1 cellular context compared by ENCODE assay signal in genomic region chr6:155491421-155491820, GRCh38.
TF ChIP-seq lines count a peak whose summit lies in the region.

No MANE protein-coding gene starts in this region.

TF ChIP-seq in HepG2, 621 proteins besides CTCF, POLR2A, EP300 and RAD21 (continued from another document and continues in another):
- no peak for TF ChIP-seq ARHGAP35 (CRISPR knock-in tag; IDR thresholded peaks at IDR 0.05; ENCODE audit: borderline replicate concordance)
- TF ChIP-seq AFF4 (CRISPR knock-in tag; IDR thresholded peaks at IDR 0.05) = no peak
- TF ChIP-seq, protein P1, sequence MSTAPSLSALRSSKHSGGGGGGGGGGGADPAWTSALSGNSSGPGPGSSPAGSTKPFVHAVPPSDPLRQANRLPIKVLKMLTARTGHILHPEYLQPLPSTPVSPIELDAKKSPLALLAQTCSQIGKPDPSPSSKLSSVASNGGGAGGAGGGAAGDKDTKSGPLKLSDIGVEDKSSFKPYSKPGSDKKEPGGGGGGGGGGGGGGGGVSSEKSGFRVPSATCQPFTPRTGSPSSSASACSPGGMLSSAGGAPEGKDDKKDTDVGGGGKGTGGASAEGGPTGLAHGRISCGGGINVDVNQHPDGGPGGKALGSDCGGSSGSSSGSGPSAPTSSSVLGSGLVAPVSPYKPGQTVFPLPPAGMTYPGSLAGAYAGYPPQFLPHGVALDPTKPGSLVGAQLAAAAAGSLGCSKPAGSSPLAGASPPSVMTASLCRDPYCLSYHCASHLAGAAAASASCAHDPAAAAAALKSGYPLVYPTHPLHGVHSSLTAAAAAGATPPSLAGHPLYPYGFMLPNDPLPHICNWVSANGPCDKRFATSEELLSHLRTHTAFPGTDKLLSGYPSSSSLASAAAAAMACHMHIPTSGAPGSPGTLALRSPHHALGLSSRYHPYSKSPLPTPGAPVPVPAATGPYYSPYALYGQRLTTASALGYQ (CRISPR knock-in tag; IDR thresholded peaks at IDR 0.05) = peak; percentile 79; the same call in 1 of the 2 replicates
- TF ChIP-seq ERF (CRISPR knock-in tag; IDR thresholded peaks at IDR 0.05) = peak; percentile 76; the same call in 1 of the 2 replicates
- TF ChIP-seq ARNT (IDR thresholded peaks at IDR 0.05) = no peak
- TF ChIP-seq ZNF512 (CRISPR knock-in tag; IDR thresholded peaks at IDR 0.05) = no peak
- TF ChIP-seq HDAC6 (IDR thresholded peaks at IDR 0.05; ENCODE audit: low read depth, low read length) = no peak
- TF ChIP-seq, protein P2, sequence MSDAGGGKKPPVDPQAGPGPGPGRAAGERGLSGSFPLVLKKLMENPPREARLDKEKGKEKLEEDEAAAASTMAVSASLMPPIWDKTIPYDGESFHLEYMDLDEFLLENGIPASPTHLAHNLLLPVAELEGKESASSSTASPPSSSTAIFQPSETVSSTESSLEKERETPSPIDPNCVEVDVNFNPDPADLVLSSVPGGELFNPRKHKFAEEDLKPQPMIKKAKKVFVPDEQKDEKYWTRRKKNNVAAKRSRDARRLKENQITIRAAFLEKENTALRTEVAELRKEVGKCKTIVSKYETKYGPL (CRISPR knock-in tag; IDR thresholded peaks at IDR 0.05) = no peak
- TF ChIP-seq ZFP90 (CRISPR knock-in tag; IDR thresholded peaks at IDR 0.05; ENCODE audit: borderline replicate concordance) = no peak
- no peak; the same call in 1 of the 2 replicates for TF ChIP-seq NFYC (CRISPR knock-in tag; IDR thresholded peaks at IDR 0.05)
- no peak for TF ChIP-seq ZMYM4 (CRISPR knock-in tag; IDR thresholded peaks at IDR 0.05)
- TF ChIP-seq ZNF790 (CRISPR knock-in tag; IDR thresholded peaks at IDR 0.05; ENCODE audit: borderline replicate concordance) = no peak
- TF ChIP-seq ZNF3 (CRISPR knock-in tag; IDR thresholded peaks at IDR 0.05) = no peak
- no peak for TF ChIP-seq PTBP1 (IDR thresholded peaks at IDR 0.05; ENCODE audit: low read depth, low read length, poor library complexity, severe bottlenecking)
- TF ChIP-seq, protein P3, sequence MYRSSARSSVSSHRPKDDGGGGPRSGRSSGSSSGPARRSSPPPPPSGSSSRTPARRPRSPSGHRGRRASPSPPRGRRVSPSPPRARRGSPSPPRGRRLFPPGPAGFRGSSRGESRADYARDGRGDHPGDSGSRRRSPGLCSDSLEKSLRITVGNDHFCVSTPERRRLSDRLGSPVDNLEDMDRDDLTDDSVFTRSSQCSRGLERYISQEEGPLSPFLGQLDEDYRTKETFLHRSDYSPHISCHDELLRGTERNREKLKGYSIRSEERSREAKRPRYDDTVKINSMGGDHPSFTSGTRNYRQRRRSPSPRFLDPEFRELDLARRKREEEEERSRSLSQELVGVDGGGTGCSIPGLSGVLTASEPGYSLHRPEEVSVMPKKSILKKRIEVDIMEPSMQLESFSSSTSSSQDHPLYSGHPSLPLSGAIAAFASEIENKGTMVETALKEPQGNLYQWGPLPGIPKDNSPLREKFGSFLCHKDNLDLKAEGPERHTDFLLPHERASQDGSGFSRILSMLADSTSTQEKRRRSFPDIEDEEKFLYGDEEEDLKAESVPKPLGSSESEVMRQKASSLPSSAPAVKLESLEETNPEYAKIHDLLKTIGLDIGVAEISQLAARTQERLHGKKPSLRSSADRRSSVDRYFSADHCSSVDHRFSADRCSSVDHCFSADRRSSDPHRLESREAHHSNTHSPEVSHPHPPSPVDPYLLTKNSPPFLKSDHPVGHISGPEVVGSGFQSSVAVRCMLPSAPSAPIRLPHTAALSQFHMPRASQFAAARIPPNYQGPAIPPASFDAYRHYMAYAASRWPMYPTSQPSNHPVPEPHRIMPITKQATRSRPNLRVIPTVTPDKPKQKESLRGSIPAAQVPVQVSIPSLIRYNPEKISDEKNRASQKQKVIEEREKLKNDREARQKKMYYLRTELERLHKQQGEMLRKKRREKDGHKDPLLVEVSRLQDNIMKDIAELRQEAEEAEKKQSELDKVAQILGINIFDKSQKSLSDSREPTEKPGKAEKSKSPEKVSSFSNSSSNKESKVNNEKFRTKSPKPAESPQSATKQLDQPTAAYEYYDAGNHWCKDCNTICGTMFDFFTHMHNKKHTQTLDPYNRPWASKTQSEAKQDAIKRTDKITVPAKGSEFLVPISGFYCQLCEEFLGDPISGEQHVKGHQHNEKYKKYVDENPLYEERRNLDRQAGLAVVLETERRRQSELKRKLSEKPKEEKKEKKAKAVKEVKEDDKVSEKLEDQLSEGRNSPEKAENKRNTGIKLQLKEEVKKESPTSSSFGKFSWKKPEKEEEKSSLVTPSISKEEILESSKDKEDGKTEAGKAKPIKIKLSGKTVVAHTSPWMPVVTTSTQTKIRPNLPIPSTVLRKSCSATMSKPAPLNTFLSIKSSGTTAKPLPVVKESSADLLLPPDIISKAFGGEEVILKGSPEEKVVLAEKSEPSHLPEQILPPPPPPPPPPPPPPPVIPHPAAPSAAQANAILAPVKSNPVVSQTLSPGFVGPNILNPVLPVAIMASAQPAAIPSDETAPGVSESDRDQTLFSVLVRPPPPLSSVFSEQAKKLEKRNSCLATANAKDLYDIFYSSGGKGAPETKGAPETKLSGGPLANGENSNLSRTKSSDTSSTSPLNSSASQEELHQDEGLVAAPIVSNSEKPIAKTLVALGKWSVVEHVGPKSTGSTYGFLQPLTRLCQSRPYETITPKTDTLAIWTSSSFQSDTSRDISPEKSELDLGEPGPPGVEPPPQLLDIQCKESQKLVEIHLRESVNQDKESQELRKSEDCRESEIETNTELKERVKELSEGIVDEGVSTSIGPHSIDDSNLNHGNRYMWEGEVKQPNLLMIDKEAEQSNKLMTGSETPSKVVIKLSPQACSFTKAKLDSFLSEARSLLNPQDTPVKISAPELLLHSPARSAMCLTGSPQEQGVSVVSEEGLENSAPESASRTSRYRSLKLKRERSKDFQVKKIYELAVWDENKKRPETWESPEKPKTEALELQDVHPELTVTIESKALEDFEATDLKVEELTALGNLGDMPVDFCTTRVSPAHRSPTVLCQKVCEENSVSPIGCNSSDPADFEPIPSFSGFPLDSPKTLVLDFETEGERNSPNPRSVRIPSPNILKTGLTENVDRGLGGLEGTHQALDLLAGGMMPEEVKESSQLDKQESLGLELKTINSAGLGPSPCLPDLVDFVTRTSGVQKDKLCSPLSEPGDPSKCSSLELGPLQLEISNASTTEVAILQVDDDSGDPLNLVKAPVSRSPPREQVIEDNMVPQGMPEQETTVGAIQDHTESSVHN (CRISPR knock-in tag; IDR thresholded peaks at IDR 0.05) = no peak
- no peak for TF ChIP-seq EEA1 (CRISPR knock-in tag; IDR thresholded peaks at IDR 0.05; ENCODE audit: borderline replicate concordance)
- no peak for TF ChIP-seq ATM (IDR thresholded peaks at IDR 0.05; ENCODE audit: borderline replicate concordance)
- no peak for TF ChIP-seq HINFP (CRISPR knock-in tag; IDR thresholded peaks at IDR 0.05; ENCODE audit: low read depth)
- TF ChIP-seq, protein P4, sequence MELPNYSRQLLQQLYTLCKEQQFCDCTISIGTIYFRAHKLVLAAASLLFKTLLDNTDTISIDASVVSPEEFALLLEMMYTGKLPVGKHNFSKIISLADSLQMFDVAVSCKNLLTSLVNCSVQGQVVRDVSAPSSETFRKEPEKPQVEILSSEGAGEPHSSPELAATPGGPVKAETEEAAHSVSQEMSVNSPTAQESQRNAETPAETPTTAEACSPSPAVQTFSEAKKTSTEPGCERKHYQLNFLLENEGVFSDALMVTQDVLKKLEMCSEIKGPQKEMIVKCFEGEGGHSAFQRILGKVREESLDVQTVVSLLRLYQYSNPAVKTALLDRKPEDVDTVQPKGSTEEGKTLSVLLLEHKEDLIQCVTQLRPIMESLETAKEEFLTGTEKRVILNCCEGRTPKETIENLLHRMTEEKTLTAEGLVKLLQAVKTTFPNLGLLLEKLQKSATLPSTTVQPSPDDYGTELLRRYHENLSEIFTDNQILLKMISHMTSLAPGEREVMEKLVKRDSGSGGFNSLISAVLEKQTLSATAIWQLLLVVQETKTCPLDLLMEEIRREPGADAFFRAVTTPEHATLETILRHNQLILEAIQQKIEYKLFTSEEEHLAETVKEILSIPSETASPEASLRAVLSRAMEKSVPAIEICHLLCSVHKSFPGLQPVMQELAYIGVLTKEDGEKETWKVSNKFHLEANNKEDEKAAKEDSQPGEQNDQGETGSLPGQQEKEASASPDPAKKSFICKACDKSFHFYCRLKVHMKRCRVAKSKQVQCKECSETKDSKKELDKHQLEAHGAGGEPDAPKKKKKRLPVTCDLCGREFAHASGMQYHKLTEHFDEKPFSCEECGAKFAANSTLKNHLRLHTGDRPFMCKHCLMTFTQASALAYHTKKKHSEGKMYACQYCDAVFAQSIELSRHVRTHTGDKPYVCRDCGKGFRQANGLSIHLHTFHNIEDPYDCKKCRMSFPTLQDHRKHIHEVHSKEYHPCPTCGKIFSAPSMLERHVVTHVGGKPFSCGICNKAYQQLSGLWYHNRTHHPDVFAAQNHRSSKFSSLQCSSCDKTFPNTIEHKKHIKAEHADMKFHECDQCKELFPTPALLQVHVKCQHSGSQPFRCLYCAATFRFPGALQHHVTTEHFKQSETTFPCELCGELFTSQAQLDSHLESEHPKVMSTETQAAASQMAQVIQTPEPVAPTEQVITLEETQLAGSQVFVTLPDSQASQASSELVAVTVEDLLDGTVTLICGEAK (IDR thresholded peaks at IDR 0.05) = no peak
- TF ChIP-seq, protein P4 (CRISPR knock-in tag; IDR thresholded peaks at IDR 0.05) = no peak
- TF ChIP-seq NFATC3 (CRISPR knock-in tag; IDR thresholded peaks at IDR 0.05) = no peak
- TF ChIP-seq AKAP8 (CRISPR knock-in tag; IDR thresholded peaks at IDR 0.05) = no peak
- no peak for TF ChIP-seq MED8 (CRISPR knock-in tag; IDR thresholded peaks at IDR 0.05; ENCODE audit: insufficient replicate concordance)
- TF ChIP-seq SMAD9 (CRISPR knock-in tag; IDR thresholded peaks at IDR 0.05) = no peak
- TF ChIP-seq KDM4B (CRISPR knock-in tag; IDR thresholded peaks at IDR 0.05) = no peak
- TF ChIP-seq NFE2L2 (IDR thresholded peaks at IDR 0.05; ENCODE audit: low read length) = no peak
- TF ChIP-seq KAT2B (IDR thresholded peaks at IDR 0.05; ENCODE audit: borderline replicate concordance, low read depth, low read length) = no peak
- no peak for TF ChIP-seq CCDC6 (CRISPR knock-in tag; IDR thresholded peaks at IDR 0.05)
